Comparison of ENCODE assay signal across 17 cellular contexts in genomic region chr5:54658014-54658413, GRCh38.
A peak's percentile ranks its signal among the peaks of the same experiment; 100 is the strongest.
DNase-seq lines count a peak whose midpoint lies in the region; ATAC-seq, FAIRE-seq and TF ChIP-seq lines count a peak whose summit lies in the region.
"Had no signal": no experiment of that assay in that cellular context is flagged by ENCODE, and none has a peak within 500 bp of the region (broad histone marks: within the 10 kb centered on the region; RNA-seq: fewer than 3 reads in every experiment).

No MANE protein-coding gene starts in this region.

- H3K4me1 ChIP-seq in ACC112 (ENCODE audit: control insufficient read depth, insufficient read depth, low read length, unreplicated experiment) (peaks cover 10% of the 10 kb centered on the region), astrocyte (ENCODE audit: insufficient read depth, low read length) (peaks cover 15% of the 10 kb centered on the region), hepatocyte (ENCODE audit: insufficient read depth) (no peaks in the 10 kb centered on the region)
- H3K4me1 ChIP-seq: BLaER1, psoas muscle had no signal

- TF ChIP-seq CTCF in astrocyte (IDR thresholded peaks at IDR 0.05; ENCODE audit: insufficient read depth, low read depth, low read length): no peak
- TF ChIP-seq CTCF in hepatocyte (IDR thresholded peaks at IDR 0.05; ENCODE audit: poor library complexity): no peak
- TF ChIP-seq CTCF in GM10248 (IDR thresholded peaks at IDR 0.05; ENCODE audit: control extremely low read depth, extremely low read depth, low read depth, missing control alignments): no peak

- no peaks in the 10 kb centered on the region for H3K79me2 ChIP-seq in ACC112 (ENCODE audit: control insufficient read depth, insufficient read depth, low read length, unreplicated experiment)
- H3K79me2 ChIP-seq in astrocyte (ENCODE audit: insufficient read depth, low read length): no peaks in the 10 kb centered on the region
- no peaks in the 10 kb centered on the region for H3K79me2 ChIP-seq in hepatocyte

- H3K9me3 ChIP-seq in astrocyte (ENCODE audit: insufficient read depth, low read depth, low read length) (no peaks in the 10 kb centered on the region), hepatocyte (ENCODE audit: low read depth) (no peaks in the 10 kb centered on the region)
- H3K9me3 ChIP-seq: gastroesophageal sphincter, lower lobe of right lung, psoas muscle, suprapubic skin had no signal

- peaks cover 5% of the 10 kb centered on the region for H3K27me3 Mint-ChIP-seq in astrocyte (ENCODE audit: low read depth, unreplicated experiment)
- no peaks in the 10 kb centered on the region for H3K27me3 Mint-ChIP-seq in activated T-helper 17 cell treated with anti-CD3 and anti-CD28 coated beads, Interleukin-2, amount 50 U/mL, for 72 hours
- H3K27me3 Mint-ChIP-seq: brain had no signal

- ATAC-seq in activated T-helper 17 cell treated with anti-CD3 and anti-CD28 coated beads, Interleukin-2, amount 50 U/mL, for 72 hours (replicated peaks): no peak
- ATAC-seq: activated T-cell treated with anti-CD3 and anti-CD28 coated beads, Interleukin-2, amount 50 U/mL, for 4 hours; gastroesophageal sphincter; HepG2; lower lobe of right lung had no signal

- peaks cover 8% of the 10 kb centered on the region for H3K4me1 Mint-ChIP-seq in astrocyte (ENCODE audit: low read depth, unreplicated experiment)
- H3K4me1 Mint-ChIP-seq in activated T-helper 17 cell treated with anti-CD3 and anti-CD28 coated beads, Interleukin-2, amount 50 U/mL, for 72 hours: peaks cover 6% of the 10 kb centered on the region

- H3K27ac Mint-ChIP-seq in astrocyte (ENCODE audit: unreplicated experiment): peak overlapping the region; percentile 7
- no peak overlapping the region for H3K27ac Mint-ChIP-seq in activated T-helper 17 cell treated with anti-CD3 and anti-CD28 coated beads, Interleukin-2, amount 50 U/mL, for 72 hours
- H3K27ac Mint-ChIP-seq: brain had no signal

- H3K4me3 ChIP-seq in ACC112 (ENCODE audit: low read depth, low read length): no peak overlapping the region
- H3K4me3 ChIP-seq in astrocyte (ENCODE audit: insufficient read depth, low read depth, low read length): no peak overlapping the region
- no peak overlapping the region for H3K4me3 ChIP-seq in hepatocyte
- H3K4me3 ChIP-seq: BLaER1, gastroesophageal sphincter, lower lobe of right lung, psoas muscle, suprapubic skin had no signal

- H3K27me3 ChIP-seq in ACC112 (ENCODE audit: insufficient read depth, low read length): no peaks in the 10 kb centered on the region
- no peaks in the 10 kb centered on the region for H3K27me3 ChIP-seq in astrocyte (ENCODE audit: insufficient read depth, low read length)
- no peaks in the 10 kb centered on the region for H3K27me3 ChIP-seq in hepatocyte
- H3K27me3 ChIP-seq: BLaER1, gastroesophageal sphincter, suprapubic skin had no signal

- no peak overlapping the region for H3K4me3 Mint-ChIP-seq in astrocyte (ENCODE audit: unreplicated experiment)
- H3K4me3 Mint-ChIP-seq in activated T-helper 17 cell treated with anti-CD3 and anti-CD28 coated beads, Interleukin-2, amount 50 U/mL, for 72 hours: no peak overlapping the region
- H3K4me3 Mint-ChIP-seq: activated T-cell treated with anti-CD3 and anti-CD28 coated beads, Interleukin-2, amount 50 U/mL, for 4 hours; brain had no signal

- no peaks in the 10 kb centered on the region for H3K9me3 Mint-ChIP-seq in astrocyte (ENCODE audit: unreplicated experiment)
- H3K9me3 Mint-ChIP-seq in activated T-helper 17 cell treated with anti-CD3 and anti-CD28 coated beads, Interleukin-2, amount 50 U/mL, for 72 hours: no peaks in the 10 kb centered on the region
- H3K9me3 Mint-ChIP-seq: activated T-cell treated with anti-CD3 and anti-CD28 coated beads, Interleukin-2, amount 50 U/mL, for 4 hours; brain had no signal

- DNase-seq in HUDEP-2 (lab: John Stamatoyannopoulos, UW; ENCODE audit: unreplicated experiment in 76 of 76) (peak in 67 of 76 experiments; percentile 2 to 90 (median 51)), astrocyte (ENCODE audit: low read depth) (no peak), hepatocyte (ENCODE audit: low spot score) (peak; percentile 56), NAMALWA (ENCODE audit: low spot score) (no peak), GM10248 (ENCODE audit: extremely low spot score) (no peak), germinal center (ENCODE audit: low spot score) (no peak)
- DNase-seq: activated T-cell treated with anti-CD3 and anti-CD28 coated beads, Interleukin-2, amount 50 U/mL, for 4 hours; lower lobe of right lung; NCI-H2081 treated with DMSO at 0.1 percent for 48 hours; psoas muscle had no signal

- H3K36me3 Mint-ChIP-seq in astrocyte (ENCODE audit: low read depth, unreplicated experiment): no peaks in the 10 kb centered on the region
- no peaks in the 10 kb centered on the region for H3K36me3 Mint-ChIP-seq in activated T-helper 17 cell treated with anti-CD3 and anti-CD28 coated beads, Interleukin-2, amount 50 U/mL, for 72 hours (ENCODE audit: low read depth)
- H3K36me3 Mint-ChIP-seq: brain had no signal

- H4K20me1 ChIP-seq in astrocyte (ENCODE audit: insufficient read depth, low read length): no peaks in the 10 kb centered on the region
- H4K20me1 ChIP-seq in hepatocyte (ENCODE audit: insufficient read depth, poor library complexity, severe bottlenecking): no peaks in the 10 kb centered on the region
- H4K20me1 ChIP-seq: BLaER1 had no signal

- no peak overlapping the region for H3K9ac ChIP-seq in astrocyte (ENCODE audit: low read length)
- H3K9ac ChIP-seq: BLaER1 had no signal

- FAIRE-seq in astrocyte (lab: Jason Lieb, UNC): peak; percentile 58
- FAIRE-seq: HepG2 had no signal

- WGBS in hepatocyte (ENCODE audit: low lambda C conversion rate, missing lambda C conversion rate): 70% methylated on average over 3 of the region's 3 CpGs

- CTCF ChIA-PET in GM10248 (lab: Yijun Ruan, JAX): no interaction called here

- H2AFZ ChIP-seq in ACC112 (ENCODE audit: low read length, unreplicated experiment) (no peak overlapping the region), astrocyte (ENCODE audit: low read depth, low read length) (no peak overlapping the region), hepatocyte (no peak overlapping the region)

- H3K4me2 ChIP-seq in astrocyte (ENCODE audit: low read length) (peak overlapping the region; percentile 37), hepatocyte (no peak overlapping the region)
- H3K4me2 ChIP-seq: BLaER1 had no signal

- H3K36me3 ChIP-seq in ACC112 (ENCODE audit: insufficient read depth, low read length): no peaks in the 10 kb centered on the region
- H3K36me3 ChIP-seq in astrocyte (ENCODE audit: insufficient read depth, low read length): no peaks in the 10 kb centered on the region
- no peaks in the 10 kb centered on the region for H3K36me3 ChIP-seq in hepatocyte (replicated peaks; ENCODE audit: insufficient read depth, low read depth)
- H3K36me3 ChIP-seq: BLaER1, gastroesophageal sphincter, lower lobe of right lung, suprapubic skin had no signal

- POLR2A ChIA-PET in GM10248 (lab: Yijun Ruan, JAX): no interaction called here

- H3K27ac ChIP-seq in ACC112 (ENCODE audit: low read depth, low read length) (0 out of 2 replicates have a peak overlapping the region, but pooled peaks have one; percentile 10), astrocyte (ENCODE audit: low read depth, low read length) (no peak overlapping the region), hepatocyte (no peak overlapping the region)
- H3K27ac ChIP-seq: BLaER1, gastroesophageal sphincter, lower lobe of right lung, psoas muscle, suprapubic skin had no signal

- no peaks in the 10 kb centered on the region for H3K9me2 ChIP-seq in hepatocyte (replicated peaks; ENCODE audit: insufficient read depth)

Comparison
In these comparisons a context has a peak if more than half of its experiments do, and no peak if none do; other contexts are left out.
1. DNase-seq: peak in HUDEP-2 (67 of 76) and hepatocyte (single experiment); none in astrocyte (single experiment), NAMALWA (single experiment), GM10248 (single experiment) and germinal center (single experiment).